ENCODE assay signal across 9 cellular contexts in the genomic region with DNA sequence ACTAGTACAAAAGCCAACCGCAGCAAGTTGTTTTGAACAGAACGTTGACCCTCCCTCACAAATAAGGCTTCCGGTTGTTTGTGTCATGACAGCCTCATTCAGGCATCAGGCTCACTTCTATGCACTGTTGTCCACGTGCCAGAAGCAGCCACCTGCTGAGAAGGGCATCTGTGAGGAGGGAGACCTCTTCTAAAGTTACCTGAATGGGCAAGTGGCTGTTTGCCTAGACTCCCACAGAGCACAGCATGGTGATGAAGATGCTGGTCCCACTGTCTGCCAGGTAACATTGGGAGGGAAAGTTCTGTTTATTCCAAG.
A peak's percentile ranks its signal among the peaks of the same experiment; 100 is the strongest.
DNase-seq lines count a peak whose midpoint lies in the region; ATAC-seq, FAIRE-seq and TF ChIP-seq lines count a peak whose summit lies in the region.
"Had no signal": no experiment of that assay in that cellular context is flagged by ENCODE, and none has a peak within 500 bp of the region (broad histone marks: within the 10 kb centered on the region; RNA-seq: fewer than 3 reads in every experiment).

No MANE protein-coding gene starts in this region.

- H2BK120ac ChIP-seq in mesenchymal stem cell (ENCODE audit: low read depth, low read length): no peak overlapping the region

- CTCF ChIA-PET in A549 (lab: Yijun Ruan, JAX) (interaction anchor here (0.6 to 2.3 kb wide), 5 partner anchors 22 to 219 kb away, joined by 3 to 12 read pairs (median 3); no protein-coding TSS in a partner anchor), WTC11 (lab: Charles Lee) (interaction anchor here (1.0 to 1.6 kb wide), 2 partner anchors 13 to 99 kb away, joined by 4 to 5 read pairs; no protein-coding TSS in a partner anchor)

- TF ChIP-seq POLR2A in A549 (IDR thresholded peaks at IDR 0.05; ENCODE audit: low read length): no peak

- H3K4me2 ChIP-seq in A549: peak overlapping the region; percentile 68; the same call in 2 of the 3 replicates
- peak overlapping the region; percentile 87 for H3K4me2 ChIP-seq in MM.1S (ENCODE audit: low read depth, low read length)
- no peak overlapping the region for H3K4me2 ChIP-seq in mesenchymal stem cell (ENCODE audit: low read length, poor library complexity, severe bottlenecking)

- peaks cover 18% of the 10 kb centered on the region for H3F3A ChIP-seq in MM.1S (ENCODE audit: insufficient read depth, low read length)

- H3K4me1 Mint-ChIP-seq in WTC11: peaks cover 41% of the 10 kb centered on the region

- TF ChIP-seq EP300 in A549 (IDR thresholded peaks at IDR 0.05): no peak

- no peaks in the 10 kb centered on the region for H3K9me3 Mint-ChIP-seq in WTC11

- H3K4me1 ChIP-seq in A549 (peaks cover 45% of the 10 kb centered on the region), MM.1S (ENCODE audit: low read length) (peaks cover 33% of the 10 kb centered on the region), mesenchymal stem cell (ENCODE audit: control insufficient read depth, insufficient read depth, low read depth, low read length) (peaks cover 28% of the 10 kb centered on the region), HAP-1 (no peaks in the 10 kb centered on the region)

- no peaks in the 10 kb centered on the region for H4K20me1 ChIP-seq in MM.1S (ENCODE audit: insufficient read depth, low read length)

- POLR2A ChIA-PET in A549 (lab: Yijun Ruan, JAX): interaction anchor here (1.8 to 2.0 kb wide), 2 partner anchors 8 to 31 kb away, joined by 8 to 9 read pairs; no protein-coding TSS in a partner anchor
- POLR2A ChIA-PET in WTC11 (lab: Charles Lee): no interaction called here

- no peaks in the 10 kb centered on the region for H3K79me2 ChIP-seq in MM.1S (ENCODE audit: low read length)

- H3K27me3 ChIP-seq in MM.1S (replicated peaks; ENCODE audit: insufficient read depth, low read length): no peaks in the 10 kb centered on the region
- H3K27me3 ChIP-seq in mesenchymal stem cell (ENCODE audit: control insufficient read depth in 1 of 2, insufficient read depth in 1 of 2, low read length in 2 of 2): no peaks in the 10 kb centered on the region
- H3K27me3 ChIP-seq in HAP-1 (ENCODE audit: low read depth): no peaks in the 10 kb centered on the region

- no peak overlapping the region for H3K14ac ChIP-seq in mesenchymal stem cell (ENCODE audit: low read length in 2 of 2)

- TF ChIP-seq CTCF in A549 (IDR thresholded peaks at IDR 0.05) (no peak), MM.1S (IDR thresholded peaks at IDR 0.05; ENCODE audit: low read length) (no peak), WTC11 (IDR thresholded peaks at IDR 0.05) (no peak)

- no peak overlapping the region for H2BK12ac ChIP-seq in mesenchymal stem cell (ENCODE audit: low read length in 2 of 2)

- no peak overlapping the region for H3K18ac ChIP-seq in mesenchymal stem cell (ENCODE audit: low read depth in 1 of 2, low read length in 2 of 2)

- no peak overlapping the region for H4K91ac ChIP-seq in mesenchymal stem cell (ENCODE audit: low read length)

- H3K27ac Mint-ChIP-seq in WTC11: no peak overlapping the region

- in situ Hi-C loops in HAP-1 (cut with MboI; ENCODE audit: low sequenced_read_pairs): no loop called here

- no peak overlapping the region for H2BK15ac ChIP-seq in mesenchymal stem cell (ENCODE audit: low read depth, poor library complexity, severe bottlenecking)

- peak overlapping the region; percentile 38 to 89; a peak in 4 of 6 replicates for H3K27ac ChIP-seq in A549
- peak overlapping the region; percentile 46; the same call in 1 of the 2 replicates for H3K27ac ChIP-seq in MM.1S (ENCODE audit: low read length)
- H3K27ac ChIP-seq in mesenchymal stem cell (ENCODE audit: low read length, poor library complexity, severe bottlenecking): peak overlapping the region; percentile 79

- no peak for FAIRE-seq in A549 (lab: Jason Lieb, UNC)

- no peak overlapping the region for H3K23ac ChIP-seq in mesenchymal stem cell (ENCODE audit: low read length in 2 of 2)

- no peak overlapping the region for H2AFZ ChIP-seq in MM.1S (ENCODE audit: low read length)
- H2AFZ ChIP-seq in mesenchymal stem cell (ENCODE audit: low read depth, low read length): no peak overlapping the region

- H2BK5ac ChIP-seq in mesenchymal stem cell (ENCODE audit: low read depth, low read length, poor library complexity, severe bottlenecking): no peak overlapping the region

- H3K9me2 ChIP-seq in MM.1S (replicated peaks; ENCODE audit: insufficient read depth, low read length): no peaks in the 10 kb centered on the region

- H3K36me3 ChIP-seq in MM.1S (replicated peaks; ENCODE audit: insufficient read depth, low read length) (no peaks in the 10 kb centered on the region), mesenchymal stem cell (ENCODE audit: control insufficient read depth in 1 of 2, insufficient read depth in 2 of 2, low read depth in 1 of 2, low read length in 2 of 2) (peaks cover 14 to 93% of the 10 kb centered on the region in 2 experiments), HAP-1 (replicated peaks) (no peaks in the 10 kb centered on the region)

- H3K9ac ChIP-seq in MM.1S (ENCODE audit: low read length) (no peak overlapping the region), mesenchymal stem cell (ENCODE audit: low read length) (peak overlapping the region; percentile 40)

- H3K4ac ChIP-seq in mesenchymal stem cell (ENCODE audit: low read depth in 1 of 2, low read length in 2 of 2): no peak overlapping the region

- TF ChIP-seq RAD21 in A549 (conservative IDR thresholded peaks at IDR 0.05 in 1 of 2, IDR thresholded peaks at IDR 0.05 in 1 of 2): no peak

- no peaks in the 10 kb centered on the region for H3K27me3 Mint-ChIP-seq in WTC11 (ENCODE audit: low read depth)

- H4K8ac ChIP-seq in mesenchymal stem cell (ENCODE audit: low read length): no peak overlapping the region

- no peak overlapping the region for H3K4me3 Mint-ChIP-seq in WTC11

- H3K9me3 ChIP-seq in A549 (no peaks in the 10 kb centered on the region), MM.1S (replicated peaks; ENCODE audit: insufficient read depth, low read length) (no peaks in the 10 kb centered on the region), mesenchymal stem cell (ENCODE audit: control insufficient read depth, low read length) (no peaks in the 10 kb centered on the region), HAP-1 (no peaks in the 10 kb centered on the region)

- peak overlapping the region; percentile 87 for H2AK5ac ChIP-seq in mesenchymal stem cell (ENCODE audit: low read length, severe bottlenecking)

- DNase-seq in A549 (ENCODE audit: low read depth in 1 of 2, low spot score in 1 of 2) (no peak), MM.1S (peak; percentile 55), WTC11 (ENCODE audit: low spot score) (no peak), mesenchymal stem cell (no peak), SKM-1 treated with dmso at 0.1 percent for 144 hours (lab: John Stamatoyannopoulos, UW; ENCODE audit: unreplicated experiment) (no peak), HAP-1 (ENCODE audit: low spot score in 2 of 2) (no peak)
- DNase-seq: stimulated activated CD4-positive, alpha-beta T cell treated with anti-CD3 and anti-CD28 coated beads, Interleukin-4, amount 100 ng/mL, for 1 hour had no signal

- ATAC-seq in A549 (no peak), WTC11 (no peak), GM21723 (IDR thresholded peaks at IDR 0.05; ENCODE audit: unreplicated experiment) (no peak), HG03159 (IDR thresholded peaks at IDR 0.05; ENCODE audit: unreplicated experiment) (no peak)

- H3K36me3 Mint-ChIP-seq in WTC11: no peaks in the 10 kb centered on the region

- WGBS in A549 (ENCODE audit: missing lambda C conversion rate): 43% methylated on average over 4 of the region's 4 CpGs
- WGBS in mesenchymal stem cell: 63% methylated on average over 4 of the region's 4 CpGs

- H3K79me1 ChIP-seq in mesenchymal stem cell (replicated peaks; ENCODE audit: low read length, poor library complexity, severe bottlenecking): peaks cover 31% of the 10 kb centered on the region

- no peak overlapping the region for H3K4me3 ChIP-seq in A549
- no peak overlapping the region for H3K4me3 ChIP-seq in MM.1S (ENCODE audit: low read length)
- peak overlapping the region in 1 of 2 experiments; percentile 27 for H3K4me3 ChIP-seq in mesenchymal stem cell (ENCODE audit: insufficient read depth in 1 of 2, low read depth in 1 of 2, low read length in 2 of 2)
- no peak overlapping the region for H3K4me3 ChIP-seq in HAP-1

TF ChIP-seq in A549, 52 proteins besides CTCF, POLR2A, EP300 and RAD21:
- TF ChIP-seq, protein P1, sequence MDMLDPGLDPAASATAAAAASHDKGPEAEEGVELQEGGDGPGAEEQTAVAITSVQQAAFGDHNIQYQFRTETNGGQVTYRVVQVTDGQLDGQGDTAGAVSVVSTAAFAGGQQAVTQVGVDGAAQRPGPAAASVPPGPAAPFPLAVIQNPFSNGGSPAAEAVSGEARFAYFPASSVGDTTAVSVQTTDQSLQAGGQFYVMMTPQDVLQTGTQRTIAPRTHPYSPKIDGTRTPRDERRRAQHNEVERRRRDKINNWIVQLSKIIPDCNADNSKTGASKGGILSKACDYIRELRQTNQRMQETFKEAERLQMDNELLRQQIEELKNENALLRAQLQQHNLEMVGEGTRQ (IDR thresholded peaks at IDR 0.05): no peak
- no peak for TF ChIP-seq SMC3 (IDR thresholded peaks at IDR 0.05)
- no peak for TF ChIP-seq CBX2 (IDR thresholded peaks at IDR 0.05; ENCODE audit: borderline replicate concordance, low read depth)

TF ChIP-seq in WTC11, 78 proteins besides CTCF, POLR2A, EP300 and RAD21:
- TF ChIP-seq ZNF423 (CRISPR knock-in tag; IDR thresholded peaks at IDR 0.05): peak; percentile 26; the same call in 1 of the 2 replicates
- no peak for TF ChIP-seq CREM (CRISPR knock-in tag; IDR thresholded peaks at IDR 0.05)
